Comparison of ENCODE assay signal across 15 cellular contexts in the genomic region with DNA sequence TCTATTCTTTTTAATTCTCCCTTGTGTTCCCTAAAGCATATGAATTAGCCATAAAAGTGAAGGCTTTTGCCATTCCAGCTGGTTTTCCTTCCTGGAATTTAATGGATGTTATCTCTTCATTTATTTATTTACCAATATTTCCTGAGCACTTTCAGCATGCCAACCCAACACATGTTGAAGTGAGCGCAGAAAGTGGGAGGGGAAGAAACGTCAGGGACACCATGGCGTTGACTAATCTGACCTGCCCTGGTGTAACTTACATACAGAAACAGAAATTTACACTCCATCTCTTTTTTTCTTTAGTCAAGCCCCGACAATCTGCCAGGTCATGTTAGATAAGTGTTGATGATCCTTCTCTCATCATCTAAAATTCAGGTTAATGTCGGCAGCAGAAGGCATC.
DNase-seq lines count a peak whose midpoint lies in the region; ATAC-seq and TF ChIP-seq lines count a peak whose summit lies in the region.
"Had no signal": no experiment of that assay in that cellular context is flagged by ENCODE, and none has a peak within 500 bp of the region (broad histone marks: within the 10 kb centered on the region; RNA-seq: fewer than 3 reads in every experiment).

No MANE protein-coding gene starts in this region.

- no peaks in the 10 kb centered on the region for H3K27me3 ChIP-seq in HUES48 (ENCODE audit: control insufficient read depth, insufficient read depth, low read length)

- H3K9ac ChIP-seq in HUES48 (ENCODE audit: low read depth, low read length), result no peak overlapping the region

- peak overlapping the region; percentile 14 for H3K27ac ChIP-seq in HUES48 (ENCODE audit: low read depth, low read length)

- peaks cover 27% of the 10 kb centered on the region for H3K4me1 ChIP-seq in HUES48 (ENCODE audit: control insufficient read depth, insufficient read depth, low read length)
- no peaks in the 10 kb centered on the region for H3K4me1 ChIP-seq in mucosa of descending colon (ENCODE audit: low read depth)

- H3K4me3 ChIP-seq in HUES48 (ENCODE audit: low read depth, low read length) (no peak overlapping the region), fibroblast of villous mesenchyme (ENCODE audit: low read depth, low read length) (no peak overlapping the region), mucosa of descending colon (no peak overlapping the region)

- peak; percentile 12 for DNase-seq in EH (ENCODE audit: low read depth)
- peak; percentile 76 for DNase-seq in fibroblast of villous mesenchyme (ENCODE audit: low read depth)
- no peak for DNase-seq in mucosa of descending colon
- DNase-seq in cortex of kidney (lab: John Stamatoyannopoulos, UW), result no peak
- no peak for DNase-seq in activated T-cell treated with anti-CD3 and anti-CD28 coated beads for 4 hours
- DNase-seq: CD8-positive, alpha-beta T cell; COR-L47; DND-41; GF-D8; GOT3; HCEC 1CT; KG1 had no signal

- H3K36me3 ChIP-seq in HUES48 (ENCODE audit: control insufficient read depth, insufficient read depth, low read length) (no peaks in the 10 kb centered on the region), mucosa of descending colon (ENCODE audit: low read depth) (no peaks in the 10 kb centered on the region)

- H3K9me3 ChIP-seq in HUES48 (ENCODE audit: control insufficient read depth, insufficient read depth, low read length) (no peaks in the 10 kb centered on the region), mucosa of descending colon (no peaks in the 10 kb centered on the region)

- ATAC-seq in mucosa of descending colon, result peak; percentile 40
- ATAC-seq in GM21576 (IDR thresholded peaks at IDR 0.05; ENCODE audit: unreplicated experiment), result no peak
- no peak for ATAC-seq in GM18502 (IDR thresholded peaks at IDR 0.05; ENCODE audit: poor library complexity, unreplicated experiment)
- ATAC-seq: CD8-positive, alpha-beta T cell had no signal

- TF ChIP-seq CTCF in fibroblast of villous mesenchyme (IDR thresholded peaks at IDR 0.05; ENCODE audit: insufficient read depth, low read depth, low read length), result no peak
- no peak for TF ChIP-seq CTCF in mucosa of descending colon (IDR thresholded peaks at IDR 0.05)

- intact Hi-C loops in mucosa of descending colon (cut with DNase I, micrococcal nuclease), result no loop called here

Comparison
In these comparisons a context has a peak if more than half of its experiments do, and no peak if none do; other contexts are left out.
1. DNase-seq: peak in EH (single experiment) and fibroblast of villous mesenchyme (single experiment); none in mucosa of descending colon (0 of 3), cortex of kidney (single experiment) and activated T-cell treated with anti-CD3 and anti-CD28 coated beads for 4 hours (single experiment).